10 cellular contexts compared by ENCODE assay signal in genomic region chr13:113854238-113855011, GRCh38. TPM values are rescaled to one million over a fixed set of nuclear protein-coding genes. Genes with fewer than 3 reads are reported as not detected.
A peak's percentile ranks its signal among the peaks of the same experiment; 100 is the strongest.
DNase-seq lines count a peak whose midpoint lies in the region; ATAC-seq and TF ChIP-seq lines count a peak whose summit lies in the region.
"Had no signal": no experiment of that assay in that cellular context is flagged by ENCODE, and none has a peak within 500 bp of the region (broad histone marks: within the 10 kb centered on the region; RNA-seq: fewer than 3 reads in every experiment).

No MANE protein-coding gene starts in this region.

- H3K36me3 Mint-ChIP-seq in dendritic cell treated with granulocyte-macrophage colony-stimulating factor and Interleukin-4, amounts not matched to agents 40 ng/mL and 50 ng/mL, for 4 days (ENCODE audit: low read depth): peaks cover 37% of the 10 kb centered on the region
- no peaks in the 10 kb centered on the region for H3K36me3 Mint-ChIP-seq in naive thymus-derived CD8-positive, alpha-beta T cell
- no peaks in the 10 kb centered on the region for H3K36me3 Mint-ChIP-seq in T-helper 2 cell treated with Interferon-gamma antibody and Interleukin-4, amounts not matched to agents 5 μg/mL and 100 μg/mL, for 36 hours (ENCODE audit: low read depth)

- H3K27ac Mint-ChIP-seq in dendritic cell treated with granulocyte-macrophage colony-stimulating factor and Interleukin-4, amounts not matched to agents 40 ng/mL and 50 ng/mL, for 4 days: peak overlapping the region; percentile 62
- H3K27ac Mint-ChIP-seq in naive thymus-derived CD8-positive, alpha-beta T cell: peak overlapping the region in 4 of 10 donors; percentile 15 to 70 (median 39)
- no peak overlapping the region for H3K27ac Mint-ChIP-seq in T-helper 2 cell treated with Interferon-gamma antibody and Interleukin-4, amounts not matched to agents 5 μg/mL and 100 μg/mL, for 36 hours

- H3K9me3 ChIP-seq in AG04450 (ENCODE audit: control insufficient read depth, insufficient read depth, low read length): no peaks in the 10 kb centered on the region; the same call in 1 of the 2 replicates

- POLR2A ChIA-PET in AG04450 (lab: Yijun Ruan, JAX): interaction anchor here (3.7 kb wide), 1 partner anchor 17 kb away, joined by 18 read pairs; no protein-coding TSS in a partner anchor
- POLR2A ChIA-PET in naive thymus-derived CD8-positive, alpha-beta T cell (lab: Charles Lee): interaction anchor here (1.3 to 1.4 kb wide), 2 partner anchors 12 to 83 kb away, joined by 3 to 5 read pairs; no protein-coding TSS in a partner anchor

- H3K27me3 Mint-ChIP-seq in dendritic cell treated with granulocyte-macrophage colony-stimulating factor and Interleukin-4, amounts not matched to agents 40 ng/mL and 50 ng/mL, for 4 days: peaks cover 3% of the 10 kb centered on the region
- peaks cover 0 to 34% (median 4%) of the 10 kb centered on the region in 5 donors for H3K27me3 Mint-ChIP-seq in naive thymus-derived CD8-positive, alpha-beta T cell
- H3K27me3 Mint-ChIP-seq in T-helper 2 cell treated with Interferon-gamma antibody and Interleukin-4, amounts not matched to agents 5 μg/mL and 100 μg/mL, for 36 hours (ENCODE audit: low read depth): peaks cover 6% of the 10 kb centered on the region

- H3K4me1 Mint-ChIP-seq in dendritic cell treated with granulocyte-macrophage colony-stimulating factor and Interleukin-4, amounts not matched to agents 40 ng/mL and 50 ng/mL, for 4 days (ENCODE audit: low read depth): peaks cover 23% of the 10 kb centered on the region
- H3K4me1 Mint-ChIP-seq in naive thymus-derived CD8-positive, alpha-beta T cell: peaks cover 7 to 20% (median 19%) of the 10 kb centered on the region in 4 donors
- peaks cover 4% of the 10 kb centered on the region for H3K4me1 Mint-ChIP-seq in T-helper 2 cell treated with Interferon-gamma antibody and Interleukin-4, amounts not matched to agents 5 μg/mL and 100 μg/mL, for 36 hours (ENCODE audit: low read depth)

- intact Hi-C loops in dendritic cell treated with granulocyte-macrophage colony-stimulating factor and Interleukin-4, amounts not matched to agents 40 ng/mL and 50 ng/mL, for 4 days (cut with micrococcal nuclease): no loop called here

- no peak for DNase-seq in AG04450 (ENCODE audit: low read depth, low spot score)
- DNase-seq in LHCN-M2 (ENCODE audit: low read depth): peak; percentile 99
- peak in 6 of 10 donors; percentile 19 to 59 (median 22) for DNase-seq in naive thymus-derived CD8-positive, alpha-beta T cell
- no peak for DNase-seq in T-helper 2 cell treated with Interferon-gamma antibody and Interleukin-4, amounts not matched to agents 5 μg/mL and 100 μg/mL, for 36 hours (ENCODE audit: low spot score)
- DNase-seq in NCI-H146 (lab: John Stamatoyannopoulos, UW): no peak
- DNase-seq: NCI-H2029 treated with DMSO at 0.1 percent for 48 hours; stimulated activated CD4-positive, alpha-beta T cell treated with anti-CD3 and anti-CD28 coated beads, Interleukin-1b, Interleukin-23, amount 100 ng/mL, for 48 hours had no signal

- no peak overlapping the region for H3K4me3 ChIP-seq in AG04450 (ENCODE audit: low read depth, low read length)

- H3K27ac ChIP-seq in AG04450 (ENCODE audit: low read depth, low read length): peak overlapping the region; percentile 58

- TF ChIP-seq CTCF in AG04450 (IDR thresholded peaks at IDR 0.05; ENCODE audit: low read depth, low read length): no peak

- no peaks in the 10 kb centered on the region for H3K9me3 Mint-ChIP-seq in dendritic cell treated with granulocyte-macrophage colony-stimulating factor and Interleukin-4, amounts not matched to agents 40 ng/mL and 50 ng/mL, for 4 days
- H3K9me3 Mint-ChIP-seq in naive thymus-derived CD8-positive, alpha-beta T cell: no peaks in the 10 kb centered on the region
- peaks cover 13% of the 10 kb centered on the region for H3K9me3 Mint-ChIP-seq in T-helper 2 cell treated with Interferon-gamma antibody and Interleukin-4, amounts not matched to agents 5 μg/mL and 100 μg/mL, for 36 hours

- peak overlapping the region; percentile 53 for H3K4me3 Mint-ChIP-seq in dendritic cell treated with granulocyte-macrophage colony-stimulating factor and Interleukin-4, amounts not matched to agents 40 ng/mL and 50 ng/mL, for 4 days
- peak overlapping the region in 8 of 10 donors; percentile 45 to 83 (median 68) for H3K4me3 Mint-ChIP-seq in naive thymus-derived CD8-positive, alpha-beta T cell
- H3K4me3 Mint-ChIP-seq in T-helper 2 cell treated with Interferon-gamma antibody and Interleukin-4, amounts not matched to agents 5 μg/mL and 100 μg/mL, for 36 hours: no peak overlapping the region

- CTCF ChIA-PET in AG04450 (lab: Charles Lee): no interaction called here

- no peaks in the 10 kb centered on the region for H3K27me3 ChIP-seq in AG04450 (ENCODE audit: control insufficient read depth, insufficient read depth, low read length)

- peak; percentile 70 to 74 for ATAC-seq in naive thymus-derived CD8-positive, alpha-beta T cell
- ATAC-seq in HG02759 (IDR thresholded peaks at IDR 0.05; ENCODE audit: unreplicated experiment): no peak
- ATAC-seq in HG02981 (IDR thresholded peaks at IDR 0.05; ENCODE audit: unreplicated experiment): no peak

RNA-seq across cellular contexts. Expression of gene GAS6, which starts 9.5 kb away (rescaled TPM):
- polyA plus RNA-seq in AG04450 (2011; rRNA removed): 356 and 455 TPM in 2 replicates
- polyA minus RNA-seq in AG04450 (2011; rRNA and poly(A)+ RNA removed): 131 and 182 TPM in 2 replicates
- total RNA-seq in LHCN-M2 (2014; rRNA removed): 670 and 703 TPM in 2 replicates
- polyA plus RNA-seq in LHCN-M2 (2012): 671 TPM
- total RNA-seq in naive thymus-derived CD8-positive, alpha-beta T cell: 1 to 10 TPM; 2.2 to 2.4 TPM
- polyA plus RNA-seq in naive thymus-derived CD8-positive, alpha-beta T cell: under 1 TPM in 2 of 3 donors, not detected in 1; 0.19 to 0.23 TPM

Comparison
In these comparisons a context has a peak if more than half of its experiments do, and no peak if none do; other contexts are left out.
1. DNase-seq: peak in LHCN-M2 (single experiment) and naive thymus-derived CD8-positive, alpha-beta T cell (6 of 10); none in AG04450 (single experiment), T-helper 2 cell treated with Interferon-gamma antibody and Interleukin-4, amounts not matched to agents 5 μg/mL and 100 μg/mL, for 36 hours (single experiment) and NCI-H146 (single experiment).
2. ATAC-seq: peak in naive thymus-derived CD8-positive, alpha-beta T cell (2 of 2); none in HG02759 (single experiment) and HG02981 (single experiment).
3. RNA of gene GAS6, which starts 9.5 kb away (total RNA-seq): 670 to 703 TPM in LHCN-M2; 2.2 to 2.4 TPM in naive thymus-derived CD8-positive, alpha-beta T cell; every median in the first group is over 100 times any median in the second.